19 cellular contexts compared by ENCODE assay signal in the genomic region with DNA sequence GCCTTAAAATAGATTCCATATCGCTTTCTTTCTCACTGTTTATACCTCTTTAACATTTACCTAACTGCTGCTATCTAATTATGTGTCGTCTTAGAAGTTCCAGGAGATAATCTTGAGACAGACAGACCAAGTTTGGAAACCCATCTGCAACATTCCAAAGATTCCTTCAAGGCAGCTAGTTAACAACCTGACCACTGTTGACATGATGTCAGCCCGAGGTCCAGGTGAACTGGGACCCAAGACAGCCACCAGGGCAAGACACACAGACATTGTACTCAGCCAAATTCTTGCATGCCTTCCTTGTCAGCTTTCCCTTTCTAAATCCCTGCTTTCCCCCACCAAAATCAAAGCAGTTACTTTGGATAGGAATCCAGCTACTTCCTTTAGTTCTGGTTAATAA.
DNase-seq lines count a peak whose midpoint lies in the region; ATAC-seq and TF ChIP-seq lines count a peak whose summit lies in the region.
"Had no signal": no experiment of that assay in that cellular context is flagged by ENCODE, and none has a peak within 500 bp of the region (broad histone marks: within the 10 kb centered on the region; RNA-seq: fewer than 3 reads in every experiment).

No MANE protein-coding gene starts in this region.

- H3K36me3 Mint-ChIP-seq in endodermal cell (ENCODE audit: low read depth), result peaks cover 12% of the 10 kb centered on the region
- H3K36me3 Mint-ChIP-seq: CD14-positive monocyte; CD4-positive, alpha-beta memory T cell had no signal

- peaks cover 32% of the 10 kb centered on the region for H3K36me3 ChIP-seq in HUES6 (ENCODE audit: control insufficient read depth, insufficient read depth, low read length)
- peaks cover 6% of the 10 kb centered on the region for H3K36me3 ChIP-seq in endodermal cell (ENCODE audit: control insufficient read depth, insufficient read depth, low read length)
- H3K36me3 ChIP-seq: BLaER1, HAP-1 had no signal

- ATAC-seq in HG02623 (IDR thresholded peaks at IDR 0.05; ENCODE audit: unreplicated experiment), result no peak
- ATAC-seq: GM12878, K562 had no signal

- H3K9me3 ChIP-seq in HUES6 (ENCODE audit: control insufficient read depth, insufficient read depth, low read depth, low read length), result peaks cover 7% of the 10 kb centered on the region; the same call in 1 of the 2 replicates
- peaks cover 26% of the 10 kb centered on the region for H3K9me3 ChIP-seq in endodermal cell (ENCODE audit: control insufficient read depth, low read length)
- H3K9me3 ChIP-seq: BLaER1, HAP-1 had no signal

- WGBS in endodermal cell (ENCODE audit: insufficient coverage in 1 of 2, insufficient read length in 1 of 2), 2 experiments, result 31 to 44% methylated on average over 3 of the region's 3 CpGs

- peak overlapping the region; percentile 11 for H3K27ac ChIP-seq in HUES6 (ENCODE audit: low read depth, low read length)
- no peak overlapping the region for H3K27ac ChIP-seq in endodermal cell (ENCODE audit: low read depth, low read length)
- H3K27ac ChIP-seq: BLaER1 had no signal

- peaks cover 21% of the 10 kb centered on the region for H3K9me3 Mint-ChIP-seq in endodermal cell

- peak overlapping the region; percentile 84 for H3K27ac Mint-ChIP-seq in endodermal cell
- H3K27ac Mint-ChIP-seq: CD14-positive monocyte; CD4-positive, alpha-beta memory T cell had no signal

- H3K27me3 ChIP-seq in HUES6 (ENCODE audit: control insufficient read depth, insufficient read depth, low read length), result no peaks in the 10 kb centered on the region
- no peaks in the 10 kb centered on the region for H3K27me3 ChIP-seq in endodermal cell (ENCODE audit: control insufficient read depth, insufficient read depth, low read length, poor library complexity, severe bottlenecking)
- H3K27me3 ChIP-seq: BLaER1 had no signal

- peaks cover 36% of the 10 kb centered on the region for H3K4me1 ChIP-seq in HUES6 (ENCODE audit: control insufficient read depth, insufficient read depth, low read length)
- H3K4me1 ChIP-seq in endodermal cell (ENCODE audit: control insufficient read depth, insufficient read depth, low read length), result peaks cover 7% of the 10 kb centered on the region
- H3K4me1 ChIP-seq: BLaER1, HAP-1 had no signal

- H3K4me3 Mint-ChIP-seq in endodermal cell, result no peak overlapping the region
- H3K4me3 Mint-ChIP-seq: CD14-positive monocyte; CD4-positive, alpha-beta memory T cell had no signal

- peak; percentile 64 for DNase-seq in ELF-1 (ENCODE audit: low read depth, low spot score)
- DNase-seq in endodermal cell, result peak; percentile 75
- peak; percentile 20 for DNase-seq in iPS-NIHi7 (ENCODE audit: extremely low spot score)
- no peak for DNase-seq in putamen (ENCODE audit: low spot score)
- DNase-seq in activated effector memory CD4-positive, alpha-beta T cell treated with Interleukin-2 at 50 U/mL for 16 hours, result no peak
- DNase-seq in NK-92 (lab: John Stamatoyannopoulos, UW; ENCODE audit: unreplicated experiment), result no peak
- DNase-seq: 8988T; Calu3; CD4-positive, alpha-beta memory T cell; DMS79 treated with DMSO at 0.1 percent for 48 hours; GOT3; IMR-90 had no signal

- TF ChIP-seq CTCF in endodermal cell (conservative IDR thresholded peaks at IDR 0.05), result peak; percentile 45

- peaks cover 16% of the 10 kb centered on the region for H3K27me3 Mint-ChIP-seq in endodermal cell (ENCODE audit: insufficient read depth)
- H3K27me3 Mint-ChIP-seq: CD4-positive, alpha-beta memory T cell had no signal

- H3K4me1 Mint-ChIP-seq in endodermal cell, result peaks cover 26% of the 10 kb centered on the region
- H3K4me1 Mint-ChIP-seq: CD14-positive monocyte; CD4-positive, alpha-beta memory T cell had no signal

- H3K9ac ChIP-seq in HUES6 (ENCODE audit: low read length) (no peak overlapping the region), endodermal cell (ENCODE audit: extremely low read depth, low read length, poor library complexity, severe bottlenecking) (no peak overlapping the region)
- H3K9ac ChIP-seq: BLaER1 had no signal

- H3K4me3 ChIP-seq in HUES6 (ENCODE audit: low read depth, low read length) (peak overlapping the region; percentile 20; the same call in 1 of the 2 replicates), endodermal cell (ENCODE audit: low read length) (no peak overlapping the region)
- H3K4me3 ChIP-seq: BLaER1, GM12878, HAP-1, K562 had no signal

Comparison
In these comparisons a context has a peak if more than half of its experiments do, and no peak if none do; other contexts are left out.
1. DNase-seq: peak in ELF-1 (single experiment), endodermal cell (single experiment) and iPS-NIHi7 (single experiment); none in putamen (single experiment), activated effector memory CD4-positive, alpha-beta T cell treated with Interleukin-2 at 50 U/mL for 16 hours (single experiment) and NK-92 (single experiment).